In the genomic region with DNA sequence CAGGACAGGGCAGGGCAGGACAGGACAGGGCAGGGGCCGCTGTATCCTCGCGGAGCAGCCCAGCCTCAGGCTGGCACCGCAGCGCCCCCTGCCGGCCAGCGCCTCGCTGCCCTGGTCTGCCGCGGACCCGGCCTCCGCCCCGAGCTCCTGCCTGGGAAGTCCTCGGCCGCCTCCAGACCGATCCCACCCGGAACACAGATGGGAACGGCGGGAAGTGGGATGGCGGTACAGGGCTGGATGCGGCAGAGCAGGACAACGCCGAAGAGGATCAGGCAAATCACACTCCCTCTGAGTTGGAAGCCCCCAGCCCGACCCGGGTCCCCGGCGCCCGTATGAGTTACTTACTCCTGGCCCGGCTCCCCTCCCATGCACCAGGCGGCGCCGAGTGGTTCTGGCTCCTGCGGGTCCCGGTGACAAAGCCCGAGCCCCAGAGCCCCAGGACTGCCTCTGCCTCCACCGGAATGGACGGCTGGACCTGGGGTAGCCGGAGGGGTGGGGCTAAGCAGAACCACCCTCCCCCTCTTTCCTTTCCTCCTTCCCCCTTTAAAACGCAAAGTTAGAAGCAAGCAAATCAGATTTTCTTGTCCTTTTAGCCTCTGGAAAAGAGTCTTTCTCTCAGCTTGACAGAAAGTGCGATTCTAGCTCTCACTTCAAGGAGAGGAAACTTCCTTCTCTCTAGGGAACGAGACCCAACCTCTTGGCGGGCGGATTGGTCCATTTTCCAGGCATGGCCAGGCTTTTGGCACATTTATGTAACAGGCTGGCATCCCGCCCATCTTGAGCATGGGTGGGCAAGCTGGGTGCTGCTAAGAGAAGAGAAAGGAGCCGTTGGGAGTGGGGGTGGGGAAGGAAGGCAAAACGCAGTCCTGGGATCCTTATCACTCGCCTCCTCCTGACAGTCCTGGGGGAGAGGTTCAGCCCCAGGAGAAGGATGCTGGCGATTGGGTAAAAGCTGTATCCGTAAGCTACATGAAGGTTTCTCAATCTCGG, we compare ENCODE assay signal across 8 cellular contexts. TPM values are rescaled to one million over a fixed set of nuclear protein-coding genes. Genes with fewer than 3 reads are reported as not detected.
DNase-seq lines count a peak whose midpoint lies in the region; ATAC-seq and TF ChIP-seq lines count a peak whose summit lies in the region.

A gene with protein sequence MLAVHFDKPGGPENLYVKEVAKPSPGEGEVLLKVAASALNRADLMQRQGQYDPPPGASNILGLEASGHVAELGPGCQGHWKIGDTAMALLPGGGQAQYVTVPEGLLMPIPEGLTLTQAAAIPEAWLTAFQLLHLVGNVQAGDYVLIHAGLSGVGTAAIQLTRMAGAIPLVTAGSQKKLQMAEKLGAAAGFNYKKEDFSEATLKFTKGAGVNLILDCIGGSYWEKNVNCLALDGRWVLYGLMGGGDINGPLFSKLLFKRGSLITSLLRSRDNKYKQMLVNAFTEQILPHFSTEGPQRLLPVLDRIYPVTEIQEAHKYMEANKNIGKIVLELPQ (minus strand): TSS at position 449 of the 990 bp plus-strand sequence. CDS start 508 bp downstream, outside the sequence.

- peak; percentile 54 for DNase-seq in Jurkat, Clone E6-1 (ENCODE audit: low read depth, low spot score)
- DNase-seq in Peyer's patch (peak; percentile 82 to 93 (median 93)), fibroblast of pulmonary artery (ENCODE audit: low read depth) (peak; percentile 92)
- peak; percentile 77 for DNase-seq in activated T-helper 9 cell treated with anti-CD3 and anti-CD28 coated beads, Interleukin-2, amount 50 U/mL, for 16 hours (ENCODE audit: low read depth)
- DNase-seq in stimulated activated naive CD8-positive, alpha-beta T cell treated with anti-CD3 and anti-CD28 coated beads, Interleukin-15, Interleukin-2, amounts not matched to agents 100 U/mL and 50 U/mL, for 24 hours, result peak; percentile 90

- peak within 1 kb of the TSS; percentile 55 for H3K27ac ChIP-seq in DOHH2 (ENCODE audit: low read depth, low read length)
- peak within 1 kb of the TSS; percentile 80 to 96 (median 94) for H3K27ac ChIP-seq in Peyer's patch

- H3K4me1 ChIP-seq in DOHH2 (ENCODE audit: control insufficient read depth, low read length), result peaks cover 16% of the 10 kb centered on the region
- H3K4me1 ChIP-seq in Peyer's patch, result peaks cover 0 to 7% (median 6%) of the 10 kb centered on the region in 4 donors

- peaks cover 4% of the 10 kb centered on the region; the same call in 1 of the 2 replicates for H3F3A ChIP-seq in DOHH2 (ENCODE audit: control insufficient read depth, insufficient read depth)

- peaks cover 41% of the 10 kb centered on the region for H3K36me3 Mint-ChIP-seq in nephron (ENCODE audit: low read depth)

- H3K27me3 Mint-ChIP-seq in nephron (ENCODE audit: low read depth), result no peaks in the 10 kb centered on the region

- no peaks in the 10 kb centered on the region for H4K20me1 ChIP-seq in DOHH2 (ENCODE audit: control insufficient read depth, insufficient read depth, low read depth, low read length)

- peak; percentile 86 for ATAC-seq in GM21717 (IDR thresholded peaks at IDR 0.05; ENCODE audit: unreplicated experiment)
- peak; percentile 98 for ATAC-seq in stimulated activated naive CD8-positive, alpha-beta T cell treated with anti-CD3 and anti-CD28 coated beads, Interleukin-15, Interleukin-2, amounts not matched to agents 100 U/mL and 50 U/mL, for 24 hours

- no peaks in the 10 kb centered on the region for H3K9me3 ChIP-seq in DOHH2 (ENCODE audit: control insufficient read depth, insufficient read depth, low read length)
- no peaks in the 10 kb centered on the region for H3K9me3 ChIP-seq in Peyer's patch

- no peaks in the 10 kb centered on the region for H3K9me3 Mint-ChIP-seq in nephron

- peaks cover 35% of the 10 kb centered on the region for H3K4me1 Mint-ChIP-seq in nephron

- H3K4me3 Mint-ChIP-seq in nephron, result peak within 1 kb of the TSS; percentile 90 to 96 (median 93)

- no peaks in the 10 kb centered on the region for H3K27me3 ChIP-seq in DOHH2 (ENCODE audit: control insufficient read depth, low read length)
- H3K27me3 ChIP-seq in Peyer's patch, result no peaks in the 10 kb centered on the region

- TF ChIP-seq POLR2A in Peyer's patch (IDR thresholded peaks at IDR 0.05), result peak; percentile 86 to 91

- no peaks in the 10 kb centered on the region for H3K79me2 ChIP-seq in DOHH2 (ENCODE audit: control insufficient read depth, low read length)

- H3K4me2 ChIP-seq in DOHH2 (ENCODE audit: low read length), result peak within 1 kb of the TSS; percentile 91

- H3K36me3 ChIP-seq in DOHH2 (ENCODE audit: control insufficient read depth, low read length) (peaks cover 4% of the 10 kb centered on the region; the same call in 1 of the 2 replicates), Peyer's patch (peaks cover 0 to 34% (median 0%) of the 10 kb centered on the region in 3 donors)

- H3K4me3 ChIP-seq in DOHH2 (ENCODE audit: low read length), result peak within 1 kb of the TSS; percentile 84
- H3K4me3 ChIP-seq in Jurkat, Clone E6-1 (ENCODE audit: low read length), result peak within 1 kb of the TSS; percentile 75
- peak within 1 kb of the TSS; percentile 39 to 60 (median 54) for H3K4me3 ChIP-seq in Peyer's patch
- H3K4me3 ChIP-seq in fibroblast of pulmonary artery (replicated peaks; ENCODE audit: low read depth, low read length), result peak within 1 kb of the TSS; percentile 73

- TF ChIP-seq CTCF in DOHH2 (IDR thresholded peaks at IDR 0.05; ENCODE audit: low read depth, low read length, poor library complexity, severe bottlenecking), result peak; percentile 97
- TF ChIP-seq CTCF in Peyer's patch (IDR thresholded peaks at IDR 0.05), result peak; percentile 76 to 99 (median 99)
- TF ChIP-seq CTCF in fibroblast of pulmonary artery (IDR thresholded peaks at IDR 0.05; ENCODE audit: low read length, missing control alignments), result peak; percentile 33
- peak; percentile 99 for TF ChIP-seq CTCF in nephron (IDR thresholded peaks at IDR 0.05; ENCODE audit: unreplicated experiment in 3 of 3)

- no peaks in the 10 kb centered on the region for H3K9me2 ChIP-seq in DOHH2 (replicated peaks; ENCODE audit: control insufficient read depth, low read length)

- peak within 1 kb of the TSS; percentile 98 to 99 (median 99) for H3K27ac Mint-ChIP-seq in nephron

RNA-seq across cellular contexts. Expression of the gene that starts here (rescaled TPM):
- polyA plus RNA-seq in Jurkat, Clone E6-1 (2012; ENCODE audit: insufficient read depth, insufficient read length), result 11.2 TPM
- total RNA-seq in Peyer's patch, result 100 to 1,000 TPM in 3 of 4 donors, 10 to 100 TPM in 1; 87.5 to 371 (median 241) TPM

Comparison
In these comparisons a context has a peak if more than half of its experiments do, and no peak if none do; other contexts are left out.
1. Peak in every context shown above with its lines: DNase-seq, ATAC-seq, H3K4me3 ChIP-seq and H3K27ac ChIP-seq.
2. CTCF ChIP-seq: peak in every context shown above with its lines; median percentile 99 in Peyer's patch; 99 in nephron; 97 in DOHH2; 33 in fibroblast of pulmonary artery.